Comparison of ENCODE assay signal across 19 cellular contexts in the genomic region with DNA sequence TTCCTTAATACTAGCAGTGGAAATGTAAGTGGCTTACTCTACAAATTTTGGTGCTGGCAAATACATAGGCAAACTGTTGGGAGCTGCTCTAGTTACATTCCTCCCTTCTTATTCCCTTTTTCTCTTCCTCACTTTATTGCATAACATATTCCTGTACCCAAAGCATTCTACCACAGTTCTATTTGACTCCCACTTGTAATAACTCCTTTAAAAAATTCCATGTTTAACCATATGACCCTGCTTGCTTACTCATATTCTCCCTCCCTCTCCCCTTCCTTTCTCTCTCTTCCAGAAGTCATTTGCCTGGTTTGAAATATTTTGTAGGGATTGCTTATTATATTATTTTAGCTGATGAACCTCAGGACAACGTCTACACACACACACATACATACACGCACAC. TPM values are rescaled to one million over a fixed set of nuclear protein-coding genes. Genes with fewer than 3 reads are reported as not detected.
DNase-seq lines count a peak whose midpoint lies in the region; ATAC-seq and TF ChIP-seq lines count a peak whose summit lies in the region.
"Had no signal": no experiment of that assay in that cellular context is flagged by ENCODE, and none has a peak within 500 bp of the region (broad histone marks: within the 10 kb centered on the region; RNA-seq: fewer than 3 reads in every experiment).

No MANE protein-coding gene starts in this region.

- no peak overlapping the region for H3K4me3 ChIP-seq in fibroblast of pulmonary artery (replicated peaks; ENCODE audit: low read depth, low read length)
- H3K4me3 ChIP-seq in smooth muscle cell, result no peak overlapping the region
- no peak overlapping the region for H3K4me3 ChIP-seq in CD8-positive, alpha-beta T cell (ENCODE audit: low read depth, low read length)
- H3K4me3 ChIP-seq: prostate gland, SK-N-MC had no signal

- POLR2A ChIA-PET in T-cell (lab: Charles Lee), result interaction anchor here (0.6 to 0.7 kb wide), 2 partner anchors 55 to 938 kb away, joined by 3 to 8 read pairs; no protein-coding TSS in a partner anchor
- POLR2A ChIA-PET in CD8-positive, alpha-beta T cell (lab: Charles Lee), result interaction anchor here (1.3 kb wide), 1 partner anchor 51 kb away, joined by 5 read pairs; a partner anchor contains a TSS

- TF ChIP-seq CTCF in fibroblast of pulmonary artery (IDR thresholded peaks at IDR 0.05; ENCODE audit: low read length, missing control alignments) (no peak), smooth muscle cell (IDR thresholded peaks at IDR 0.05; ENCODE audit: borderline replicate concordance, insufficient read depth, poor library complexity, severe bottlenecking) (no peak)
- no peak for TF ChIP-seq CTCF in CD8-positive, alpha-beta T cell (IDR thresholded peaks at IDR 0.05)

- no peak overlapping the region for H3K4me2 ChIP-seq in smooth muscle cell

- H2AFZ ChIP-seq in smooth muscle cell (ENCODE audit: low read depth), result no peak overlapping the region

- H3K27ac Mint-ChIP-seq in activated T-cell treated with anti-CD3 and anti-CD28 coated beads, Interleukin-2, amount 50 U/mL, for 24 hours, result peak overlapping the region; percentile 1
- H3K27ac Mint-ChIP-seq in T-cell, result peak overlapping the region; percentile 50 to 75
- no peak overlapping the region for H3K27ac Mint-ChIP-seq in CD8-positive, alpha-beta T cell
- no peak overlapping the region for H3K27ac Mint-ChIP-seq in stimulated activated naive CD8-positive, alpha-beta T cell treated with anti-CD3 and anti-CD28 coated beads, Interleukin-15, amount 100 ng/mL, for 72 hours
- H3K27ac Mint-ChIP-seq: CD14-positive monocyte had no signal

- no peaks in the 10 kb centered on the region for H3K36me3 ChIP-seq in smooth muscle cell (ENCODE audit: low read depth)
- no peaks in the 10 kb centered on the region for H3K36me3 ChIP-seq in CD8-positive, alpha-beta T cell (ENCODE audit: insufficient read depth, low read length)
- H3K36me3 ChIP-seq: prostate gland had no signal

- no peak overlapping the region for H3K4me3 Mint-ChIP-seq in activated T-cell treated with anti-CD3 and anti-CD28 coated beads, Interleukin-2, amount 50 U/mL, for 24 hours
- no peak overlapping the region for H3K4me3 Mint-ChIP-seq in T-cell
- no peak overlapping the region for H3K4me3 Mint-ChIP-seq in CD8-positive, alpha-beta T cell
- H3K4me3 Mint-ChIP-seq in stimulated activated naive CD8-positive, alpha-beta T cell treated with anti-CD3 and anti-CD28 coated beads, Interleukin-15, amount 100 ng/mL, for 72 hours, result no peak overlapping the region
- H3K4me3 Mint-ChIP-seq: CD14-positive monocyte, natural killer cell had no signal

- H3K9me3 ChIP-seq in smooth muscle cell (replicated peaks; ENCODE audit: low read depth), result no peaks in the 10 kb centered on the region
- H3K9me3 ChIP-seq in CD8-positive, alpha-beta T cell (ENCODE audit: low read length), result no peaks in the 10 kb centered on the region
- H3K9me3 ChIP-seq: prostate gland had no signal

- H3K79me2 ChIP-seq in smooth muscle cell (ENCODE audit: low read depth), result peaks cover 32% of the 10 kb centered on the region

- ATAC-seq in T-cell (replicated peaks in 1 of 4), result no peak
- ATAC-seq in CD8-positive, alpha-beta T cell, result no peak
- ATAC-seq in stimulated activated naive CD8-positive, alpha-beta T cell treated with anti-CD3 and anti-CD28 coated beads, Interleukin-15, amount 100 ng/mL, for 72 hours, result no peak
- ATAC-seq: natural killer cell had no signal

- no peaks in the 10 kb centered on the region for H3K4me1 Mint-ChIP-seq in activated T-cell treated with anti-CD3 and anti-CD28 coated beads, Interleukin-2, amount 50 U/mL, for 24 hours (ENCODE audit: low read depth)
- no peaks in the 10 kb centered on the region for H3K4me1 Mint-ChIP-seq in T-cell
- H3K4me1 Mint-ChIP-seq in CD8-positive, alpha-beta T cell (ENCODE audit: low read depth), result no peaks in the 10 kb centered on the region
- H3K4me1 Mint-ChIP-seq in stimulated activated naive CD8-positive, alpha-beta T cell treated with anti-CD3 and anti-CD28 coated beads, Interleukin-15, amount 100 ng/mL, for 72 hours, result no peaks in the 10 kb centered on the region
- H3K4me1 Mint-ChIP-seq: CD14-positive monocyte, natural killer cell had no signal

- no peaks in the 10 kb centered on the region for H3K27me3 Mint-ChIP-seq in activated T-cell treated with anti-CD3 and anti-CD28 coated beads, Interleukin-2, amount 50 U/mL, for 24 hours
- no peaks in the 10 kb centered on the region for H3K27me3 Mint-ChIP-seq in T-cell
- H3K27me3 Mint-ChIP-seq in CD8-positive, alpha-beta T cell (ENCODE audit: low read depth), result no peaks in the 10 kb centered on the region
- H3K27me3 Mint-ChIP-seq in stimulated activated naive CD8-positive, alpha-beta T cell treated with anti-CD3 and anti-CD28 coated beads, Interleukin-15, amount 100 ng/mL, for 72 hours, result no peaks in the 10 kb centered on the region

- 93% methylated on average over 2 of the region's 2 CpGs for WGBS in smooth muscle cell (ENCODE audit: low lambda C conversion rate)

- H4K20me1 ChIP-seq in smooth muscle cell (ENCODE audit: low read depth), result peaks cover 31% of the 10 kb centered on the region

- no peak for DNase-seq in activated T-cell treated with anti-CD3 and anti-CD28 coated beads, Interleukin-2, amount 50 U/mL, for 24 hours
- DNase-seq in activated T-cell treated with anti-CD3 and anti-CD28 coated beads, Interleukin-2, amount 50 U/mL, for 48 hours, result no peak
- no peak for DNase-seq in T-cell
- peak; percentile 74 for DNase-seq in fibroblast of pulmonary artery (ENCODE audit: low read depth)
- no peak for DNase-seq in smooth muscle cell (lab: John Stamatoyannopoulos, UW; ENCODE audit: unreplicated experiment)
- no peak for DNase-seq in CD8-positive, alpha-beta T cell
- DNase-seq in stimulated activated CD4-positive, alpha-beta T cell treated with anti-CD3 and anti-CD28 coated beads, Interleukin-1b, Interleukin-23, amount 100 ng/mL, for 48 hours, result no peak
- DNase-seq in stimulated activated naive CD8-positive, alpha-beta T cell treated with anti-CD3 and anti-CD28 coated beads, Interleukin-15, amount 100 ng/mL, for 72 hours, result no peak
- DNase-seq: activated effector memory CD4-positive, alpha-beta T cell treated with Interleukin-2 at 50 U/mL for 16 hours; anterior cingulate cortex; effector CD8-positive, alpha-beta T cell; Kasumi-1; mesendoderm; natural killer cell; NCI-H1092; NCI-H510A treated with DMSO at 0.1 percent for 48 hours had no signal

- no peaks in the 10 kb centered on the region for H3K4me1 ChIP-seq in smooth muscle cell (ENCODE audit: low read depth)
- H3K4me1 ChIP-seq in CD8-positive, alpha-beta T cell (ENCODE audit: insufficient read depth, low read length), result no peaks in the 10 kb centered on the region

- CTCF ChIA-PET in T-cell (lab: Charles Lee), result interaction anchor here in 1 of 2 donors (0.6 kb wide), 1 partner anchor 31 kb away, joined by 3 read pairs; no protein-coding TSS in a partner anchor
- CTCF ChIA-PET in CD8-positive, alpha-beta T cell (lab: Charles Lee), result interaction anchor here (0.8 to 3.1 kb wide), 3 partner anchors 20 to 306 kb away, joined by 3 to 16 read pairs (median 3); a partner anchor contains a TSS

- H3K27ac ChIP-seq in smooth muscle cell (ENCODE audit: low read depth), result peak overlapping the region; percentile 16
- no peak overlapping the region for H3K27ac ChIP-seq in CD8-positive, alpha-beta T cell (ENCODE audit: low read depth, low read length)
- H3K27ac ChIP-seq: prostate gland, SK-N-MC had no signal

- peaks cover 60% of the 10 kb centered on the region for H3K36me3 Mint-ChIP-seq in activated T-cell treated with anti-CD3 and anti-CD28 coated beads, Interleukin-2, amount 50 U/mL, for 24 hours (ENCODE audit: low read depth)
- H3K36me3 Mint-ChIP-seq in T-cell, result peaks cover 8% of the 10 kb centered on the region
- peaks cover 23% of the 10 kb centered on the region for H3K36me3 Mint-ChIP-seq in CD8-positive, alpha-beta T cell
- H3K36me3 Mint-ChIP-seq: natural killer cell had no signal

- no peaks in the 10 kb centered on the region for H3K9me3 Mint-ChIP-seq in activated T-cell treated with anti-CD3 and anti-CD28 coated beads, Interleukin-2, amount 50 U/mL, for 24 hours
- H3K9me3 Mint-ChIP-seq in T-cell, result no peaks in the 10 kb centered on the region
- no peaks in the 10 kb centered on the region for H3K9me3 Mint-ChIP-seq in CD8-positive, alpha-beta T cell
- H3K9me3 Mint-ChIP-seq in stimulated activated naive CD8-positive, alpha-beta T cell treated with anti-CD3 and anti-CD28 coated beads, Interleukin-15, amount 100 ng/mL, for 72 hours, result no peaks in the 10 kb centered on the region
- H3K9me3 Mint-ChIP-seq: CD14-positive monocyte, natural killer cell had no signal

- intact Hi-C loops in CD8-positive, alpha-beta T cell (cut with DNase I, micrococcal nuclease), result no loop called here

- no peak overlapping the region for H3K9ac ChIP-seq in smooth muscle cell (ENCODE audit: low read depth)

- no peaks in the 10 kb centered on the region for H3K27me3 ChIP-seq in smooth muscle cell (ENCODE audit: low read depth)
- no peaks in the 10 kb centered on the region for H3K27me3 ChIP-seq in CD8-positive, alpha-beta T cell (ENCODE audit: insufficient read depth, low read length)

- peaks cover 2% of the 10 kb centered on the region for H3F3A ChIP-seq in smooth muscle cell (ENCODE audit: low read depth)

RNA-seq across cellular contexts. Expression of a gene that starts 22.7 kb away (rescaled TPM):
- total RNA-seq in T-cell (1 to 10 TPM; 1.4 to 6.1 (median 4.1) TPM), smooth muscle cell (109 and 121 TPM in 2 replicates)
- polyA plus RNA-seq in smooth muscle cell, result 129 and 175 TPM in 2 replicates
- under 1 TPM; 0.27 to 0.28 TPM for total RNA-seq in CD8-positive, alpha-beta T cell

RNA-seq across cellular contexts. Expression of a gene that starts 51.1 kb away (rescaled TPM):
- total RNA-seq in T-cell, result 10 to 100 TPM; 29.7 to 66.1 (median 60.9) TPM
- total RNA-seq in smooth muscle cell, result 12.7 and 24.2 TPM in 2 replicates
- polyA plus RNA-seq in smooth muscle cell, result 20.6 and 22.7 TPM in 2 replicates
- total RNA-seq in CD8-positive, alpha-beta T cell, result 10 to 100 TPM; 46.4 to 48.0 TPM

RNA-seq across cellular contexts. Expression of a gene that starts 58.5 kb away (rescaled TPM):
- total RNA-seq in T-cell, result 10 to 100 TPM; 55.3 to 78.5 (median 66.4) TPM
- 7.8 and 17.1 TPM in 2 replicates for total RNA-seq in smooth muscle cell
- 9.0 and 12.9 TPM in 2 replicates for polyA plus RNA-seq in smooth muscle cell
- 10 to 100 TPM; 36.7 to 36.9 TPM for total RNA-seq in CD8-positive, alpha-beta T cell

Comparison
In these comparisons a context has a peak if more than half of its experiments do, and no peak if none do; other contexts are left out.
1. H3K27ac Mint-ChIP-seq: peak in activated T-cell treated with anti-CD3 and anti-CD28 coated beads, Interleukin-2, amount 50 U/mL, for 24 hours (single experiment) and T-cell (2 of 2); none in CD8-positive, alpha-beta T cell (single experiment) and stimulated activated naive CD8-positive, alpha-beta T cell treated with anti-CD3 and anti-CD28 coated beads, Interleukin-15, amount 100 ng/mL, for 72 hours (0 of 2).
2. RNA of a gene that starts 22.7 kb away (total RNA-seq): 109 to 121 TPM in smooth muscle cell; 1.4 to 6.1 TPM in T-cell and 0.27 to 0.28 TPM in CD8-positive, alpha-beta T cell; every median in the first group is over 10 times any median in the second.